In genomic region chr6:27178001-27178730, GRCh38 we compare ENCODE assay signal across 8 cellular contexts.
DNase-seq lines count a peak whose midpoint lies in the region; ATAC-seq and TF ChIP-seq lines count a peak whose summit lies in the region.

No MANE protein-coding gene starts in this region.

- H3K4me3 ChIP-seq in foreskin fibroblast (ENCODE audit: low read depth in 1 of 2, low read length in 2 of 2), result peak overlapping the region; percentile 100
- H3K4me3 ChIP-seq in neural progenitor cell, result peak overlapping the region; percentile 100

- no peaks in the 10 kb centered on the region for H3K36me3 ChIP-seq in neural progenitor cell

- H3K27ac Mint-ChIP-seq in activated T-helper 17 cell treated with anti-CD3 and anti-CD28 coated beads, Interleukin-2, amount 50 U/mL, for 72 hours, result peak overlapping the region; percentile 100
- peak overlapping the region; percentile 94 for H3K27ac Mint-ChIP-seq in neural progenitor cell

- H3K36me3 Mint-ChIP-seq in activated T-helper 17 cell treated with anti-CD3 and anti-CD28 coated beads, Interleukin-2, amount 50 U/mL, for 72 hours (ENCODE audit: low read depth), result peaks cover 20% of the 10 kb centered on the region
- H3K36me3 Mint-ChIP-seq in neural progenitor cell, result peaks cover 3% of the 10 kb centered on the region

- H3K9me3 Mint-ChIP-seq in activated T-helper 17 cell treated with anti-CD3 and anti-CD28 coated beads, Interleukin-2, amount 50 U/mL, for 72 hours, result no peaks in the 10 kb centered on the region
- H3K9me3 Mint-ChIP-seq in neural progenitor cell, result peaks cover 20% of the 10 kb centered on the region

- H3K4me1 Mint-ChIP-seq in activated T-helper 17 cell treated with anti-CD3 and anti-CD28 coated beads, Interleukin-2, amount 50 U/mL, for 72 hours, result peaks cover 8% of the 10 kb centered on the region
- peaks cover 11% of the 10 kb centered on the region for H3K4me1 Mint-ChIP-seq in neural progenitor cell

- peak overlapping the region; percentile 88 for H3K27ac ChIP-seq in neural progenitor cell

- no peaks in the 10 kb centered on the region for H3K79me2 ChIP-seq in neural progenitor cell (ENCODE audit: low read depth)

- H3K4me1 ChIP-seq in neural progenitor cell, result peaks cover 9% of the 10 kb centered on the region

- peak overlapping the region; percentile 92 for H2AFZ ChIP-seq in neural progenitor cell (replicated peaks)

- peaks cover 19% of the 10 kb centered on the region for H3F3A ChIP-seq in neural progenitor cell (ENCODE audit: low read depth)

- H3K4me2 ChIP-seq in neural progenitor cell, result peak overlapping the region; percentile 92

- H4K20me1 ChIP-seq in neural progenitor cell (ENCODE audit: low read depth), result no peaks in the 10 kb centered on the region

- TF ChIP-seq CTCF in foreskin fibroblast (IDR thresholded peaks at IDR 0.05; ENCODE audit: low read depth, low read length) (no peak), neural progenitor cell (IDR thresholded peaks at IDR 0.05) (no peak)

- H3K9ac ChIP-seq in neural progenitor cell, result peak overlapping the region; percentile 86

- H3K4me3 Mint-ChIP-seq in activated T-helper 17 cell treated with anti-CD3 and anti-CD28 coated beads, Interleukin-2, amount 50 U/mL, for 72 hours, result peak overlapping the region; percentile 92
- H3K4me3 Mint-ChIP-seq in neural progenitor cell, result peak overlapping the region; percentile 97

- no peaks in the 10 kb centered on the region for H3K27me3 Mint-ChIP-seq in activated T-helper 17 cell treated with anti-CD3 and anti-CD28 coated beads, Interleukin-2, amount 50 U/mL, for 72 hours
- peaks cover 18% of the 10 kb centered on the region for H3K27me3 Mint-ChIP-seq in neural progenitor cell (ENCODE audit: insufficient read depth, low read depth)

- DNase-seq in Ammon's horn (ENCODE audit: low spot score) (peak; percentile 59), NOMO-1 (lab: John Stamatoyannopoulos, UW; ENCODE audit: unreplicated experiment in 2 of 2) (peak; percentile 81), foreskin fibroblast (peak; percentile 85 to 90), neural progenitor cell (ENCODE audit: low spot score) (peak; percentile 79), NCI-H187 (lab: John Stamatoyannopoulos, UW) (no peak)

- H3K27me3 ChIP-seq in neural progenitor cell, result no peaks in the 10 kb centered on the region

- no peaks in the 10 kb centered on the region for H3K9me3 ChIP-seq in neural progenitor cell (ENCODE audit: low read depth)

- peak; percentile 17 for ATAC-seq in GM18858 (IDR thresholded peaks at IDR 0.05; ENCODE audit: unreplicated experiment)
- peak; percentile 6 for ATAC-seq in HG03060 (IDR thresholded peaks at IDR 0.05; ENCODE audit: low read depth, unreplicated experiment)
- ATAC-seq in activated T-helper 17 cell treated with anti-CD3 and anti-CD28 coated beads, Interleukin-2, amount 50 U/mL, for 72 hours (replicated peaks), result peak; percentile 77

Comparison
In these comparisons a context has a peak if more than half of its experiments do, and no peak if none do; other contexts are left out.
1. DNase-seq: peak in Ammon's horn (single experiment), NOMO-1 (2 of 2), foreskin fibroblast (2 of 2) and neural progenitor cell (single experiment); none in NCI-H187 (0 of 2).
2. ATAC-seq: peak in every context shown above with its lines; median percentile 77 in activated T-helper 17 cell treated with anti-CD3 and anti-CD28 coated beads, Interleukin-2, amount 50 U/mL, for 72 hours; 17 in GM18858; 6 in HG03060.